4 cellular contexts compared by ENCODE assay signal in genomic region chr2:163155925-163156324, GRCh38.
"Had no signal": no experiment of that assay in that cellular context is flagged by ENCODE, and none has a peak within 500 bp of the region (broad histone marks: within the 10 kb centered on the region; RNA-seq: fewer than 3 reads in every experiment).

No MANE protein-coding gene starts in this region.

- H3K9ac ChIP-seq: KMS-11 had no signal

- H3K27ac ChIP-seq: HL-60, KMS-11 had no signal

- H3K4me2 ChIP-seq: KMS-11 had no signal

- FAIRE-seq: HTR-8/SVneo, K562 had no signal

- H3K4me3 ChIP-seq: K562 had no signal
